ENCODE assay signal across 14 cellular contexts in genomic region chr2:19195681-19196080, GRCh38.
"Had no signal": no experiment of that assay in that cellular context is flagged by ENCODE, and none has a peak within 500 bp of the region (broad histone marks: within the 10 kb centered on the region; RNA-seq: fewer than 3 reads in every experiment).

No MANE protein-coding gene starts in this region.

- H3K4me3 ChIP-seq: suprapubic skin, upper lobe of left lung had no signal

- ATAC-seq: activated CD8-positive, alpha-beta T cell treated with anti-CD3 and anti-CD28 coated beads, Interleukin-2, amount 10 ng/mL, durations not matched to agents 7 days and 5 days; natural killer cell; sciatic nerve; stimulated activated naive CD8-positive, alpha-beta T cell treated with anti-CD3 and anti-CD28 coated beads, Interleukin-15, Interleukin-2, amounts not matched to agents 100 U/mL and 50 U/mL, for 24 hours; T-cell had no signal

- DNase-seq: activated CD4-positive, alpha-beta T cell treated with anti-CD3 and anti-CD28 coated beads for 4 hours; activated CD8-positive, alpha-beta T cell treated with anti-CD3 and anti-CD28 coated beads, Interleukin-2, amount 10 ng/mL, durations not matched to agents 7 days and 5 days; activated naive CD4-positive, alpha-beta T cell treated with anti-CD3 and anti-CD28 coated beads for 36 hours; effector memory CD4-positive, alpha-beta T cell; glutamatergic neuron; natural killer cell; occipital lobe; stimulated activated CD4-positive, alpha-beta T cell treated with anti-CD3 and anti-CD28 coated beads, Interleukin-2, amount 100 ng/mL, for 48 hours; stimulated activated naive CD8-positive, alpha-beta T cell treated with anti-CD3 and anti-CD28 coated beads, Interleukin-15, Interleukin-2, amounts not matched to agents 100 U/mL and 50 U/mL, for 24 hours; T-cell; T1000; upper lobe of left lung had no signal
